ENCODE assay signal across 8 cellular contexts in the genomic region with DNA sequence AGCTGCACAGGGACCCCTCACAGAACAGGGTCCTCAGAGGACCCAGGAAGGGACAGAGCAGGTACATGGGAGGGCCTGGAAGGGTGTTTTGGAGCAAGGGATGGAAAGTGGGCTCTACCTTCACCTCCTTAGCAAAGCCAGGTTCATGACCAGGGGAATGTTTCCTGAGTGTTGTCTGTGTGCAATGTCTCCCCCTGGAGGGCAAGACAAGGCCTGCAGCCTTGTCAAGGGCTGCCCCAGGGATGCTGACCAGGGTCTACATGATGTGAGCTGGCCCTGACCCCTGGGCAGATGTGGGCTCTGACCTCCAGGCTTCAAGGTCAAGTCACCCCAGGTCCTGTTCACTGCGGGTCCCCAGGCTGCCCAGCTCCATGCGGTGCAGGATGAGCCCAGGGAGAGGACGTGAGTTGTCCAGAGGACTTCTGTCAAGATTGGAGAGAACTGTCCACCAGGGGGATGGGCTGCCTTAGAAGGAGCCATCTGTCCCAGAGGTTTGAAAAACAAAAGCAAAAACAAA. TPM values are rescaled to one million over a fixed set of nuclear protein-coding genes. Genes with fewer than 3 reads are reported as not detected.
A peak's percentile ranks its signal among the peaks of the same experiment; 100 is the strongest.
DNase-seq lines count a peak whose midpoint lies in the region; ATAC-seq and TF ChIP-seq lines count a peak whose summit lies in the region.

No MANE protein-coding gene starts in this region.

- TF ChIP-seq CTCF in fibroblast of pulmonary artery (IDR thresholded peaks at IDR 0.05; ENCODE audit: low read length, missing control alignments) = peak; percentile 96
- TF ChIP-seq CTCF in neural crest cell (conservative IDR thresholded peaks at IDR 0.05) = peak; percentile 89

- H3K9me3 ChIP-seq in BLaER1 treated with 17β-estradiol and CSF1 and Interleukin-3, amounts not matched to agents 10 nM and 100 nM (replicated peaks in 1 of 11) = no peaks in the 10 kb centered on the region
- no peaks in the 10 kb centered on the region for H3K9me3 ChIP-seq in GM23248 (ENCODE audit: low read depth)

- H3K27ac Mint-ChIP-seq in neural crest cell (ENCODE audit: unreplicated experiment) = peak overlapping the region; percentile 16
- peak overlapping the region; percentile 96 to 99 for H3K27ac Mint-ChIP-seq in stimulated activated naive CD8-positive, alpha-beta T cell treated with anti-CD3 and anti-CD28 coated beads, Interleukin-15, amount 100 ng/mL, for 72 hours

- H2AFZ ChIP-seq in GM23248 = no peak overlapping the region

- peak; percentile 85 for ATAC-seq in stimulated activated naive CD8-positive, alpha-beta T cell treated with anti-CD3 and anti-CD28 coated beads, Interleukin-15, amount 100 ng/mL, for 72 hours
- ATAC-seq in GM18519 (IDR thresholded peaks at IDR 0.05; ENCODE audit: low FRiP score, unreplicated experiment) = no peak

- peak overlapping the region in 7 of 10 experiments; percentile 54 to 74 (median 65); a peak in 14 of 20 replicates for H3K4me3 ChIP-seq in BLaER1 treated with 17β-estradiol and CSF1 and Interleukin-3, amounts not matched to agents 10 nM and 100 nM
- no peak overlapping the region for H3K4me3 ChIP-seq in GM23248
- no peak overlapping the region for H3K4me3 ChIP-seq in fibroblast of pulmonary artery (replicated peaks; ENCODE audit: low read depth, low read length)

- no peaks in the 10 kb centered on the region for H3K9me3 Mint-ChIP-seq in neural crest cell
- H3K9me3 Mint-ChIP-seq in stimulated activated naive CD8-positive, alpha-beta T cell treated with anti-CD3 and anti-CD28 coated beads, Interleukin-15, amount 100 ng/mL, for 72 hours = no peaks in the 10 kb centered on the region

- H3K27me3 Mint-ChIP-seq in neural crest cell (ENCODE audit: low read depth) = peaks cover 4% of the 10 kb centered on the region
- H3K27me3 Mint-ChIP-seq in stimulated activated naive CD8-positive, alpha-beta T cell treated with anti-CD3 and anti-CD28 coated beads, Interleukin-15, amount 100 ng/mL, for 72 hours = no peaks in the 10 kb centered on the region

- H4K20me1 ChIP-seq in BLaER1 treated with 17β-estradiol and CSF1 and Interleukin-3, amounts not matched to agents 10 nM and 100 nM = peaks cover 0 to 17% (median 3%) of the 10 kb centered on the region in 11 experiments; a peak in 11 of 22 replicates
- no peaks in the 10 kb centered on the region for H4K20me1 ChIP-seq in GM23248 (ENCODE audit: insufficient read depth)

- H3K9me2 ChIP-seq in GM23248 (ENCODE audit: insufficient read depth) = no peaks in the 10 kb centered on the region

- peaks cover 0 to 9% (median 0%) of the 10 kb centered on the region in 11 experiments; a peak in 1 of 22 replicates for H3K27me3 ChIP-seq in BLaER1 treated with 17β-estradiol and CSF1 and Interleukin-3, amounts not matched to agents 10 nM and 100 nM
- H3K27me3 ChIP-seq in GM23248 (replicated peaks; ENCODE audit: insufficient read depth) = peaks cover 13% of the 10 kb centered on the region; the same call in 1 of the 2 replicates

- H3K79me2 ChIP-seq in GM23248 (ENCODE audit: insufficient read depth) = no peaks in the 10 kb centered on the region

- DNase-seq in GM23248 (peak; percentile 54), NOMO-1 treated with DMSO at 0.1 percent for 48 hours (lab: John Stamatoyannopoulos, UW; ENCODE audit: unreplicated experiment) (peak; percentile 13), fibroblast of pulmonary artery (ENCODE audit: low read depth) (peak; percentile 73), neural crest cell (ENCODE audit: low read depth, low spot score) (peak; percentile 71)
- peak; percentile 80 to 84 for DNase-seq in activated T-cell treated with anti-CD3 and anti-CD28 coated beads, Interleukin-2, amount 50 U/mL, for 48 hours
- DNase-seq in stimulated activated naive CD8-positive, alpha-beta T cell treated with anti-CD3 and anti-CD28 coated beads, Interleukin-15, amount 100 ng/mL, for 72 hours = peak; percentile 72 to 73

- H3K4me1 ChIP-seq in BLaER1 treated with 17β-estradiol and CSF1 and Interleukin-3, amounts not matched to agents 10 nM and 100 nM = peaks cover 23 to 57% (median 51%) of the 10 kb centered on the region in 10 experiments
- no peaks in the 10 kb centered on the region for H3K4me1 ChIP-seq in GM23248 (ENCODE audit: insufficient read depth)

- in situ Hi-C loops in GM23248 (cut with MboI) = loop anchor here (10.0 kb wide), 1 partner anchor 75 kb away; no protein-coding TSS in a partner anchor

- H3F3A ChIP-seq in GM23248 (ENCODE audit: insufficient read depth) = no peaks in the 10 kb centered on the region

- 64% methylated on average over 3 of the region's 3 CpGs for WGBS in GM23248 (ENCODE audit: low coverage in 1 of 2, low lambda C conversion rate in 2 of 2, missing lambda C conversion rate in 2 of 2), 2 experiments

- H3K4me2 ChIP-seq in BLaER1 treated with 17β-estradiol and CSF1 and Interleukin-3, amounts not matched to agents 10 nM and 100 nM = peak overlapping the region; percentile 85 to 100 (median 93)
- H3K4me2 ChIP-seq in GM23248 (ENCODE audit: unreplicated experiment) = no peak overlapping the region

- peaks cover 0 to 29% (median 0%) of the 10 kb centered on the region in 11 experiments; a peak in 7 of 22 replicates for H3K36me3 ChIP-seq in BLaER1 treated with 17β-estradiol and CSF1 and Interleukin-3, amounts not matched to agents 10 nM and 100 nM
- H3K36me3 ChIP-seq in GM23248 (ENCODE audit: low read depth) = no peaks in the 10 kb centered on the region

- H3K4me3 Mint-ChIP-seq in neural crest cell = no peak overlapping the region
- H3K4me3 Mint-ChIP-seq in stimulated activated naive CD8-positive, alpha-beta T cell treated with anti-CD3 and anti-CD28 coated beads, Interleukin-15, amount 100 ng/mL, for 72 hours = peak overlapping the region; percentile 85 to 89

- H3K36me3 Mint-ChIP-seq in neural crest cell (ENCODE audit: low read depth) = no peaks in the 10 kb centered on the region

- H3K4me1 Mint-ChIP-seq in neural crest cell = peaks cover 4% of the 10 kb centered on the region
- H3K4me1 Mint-ChIP-seq in stimulated activated naive CD8-positive, alpha-beta T cell treated with anti-CD3 and anti-CD28 coated beads, Interleukin-15, amount 100 ng/mL, for 72 hours = peaks cover 37% of the 10 kb centered on the region

- H3K27ac ChIP-seq in BLaER1 treated with 17β-estradiol and CSF1 and Interleukin-3, amounts not matched to agents 10 nM and 100 nM = peak overlapping the region in 9 of 11 experiments; percentile 69 to 88 (median 81); a peak in 18 of 22 replicates
- no peak overlapping the region for H3K27ac ChIP-seq in GM23248

- peak overlapping the region in 9 of 11 experiments; percentile 68 to 81 (median 77); a peak in 16 of 22 replicates for H3K9ac ChIP-seq in BLaER1 treated with 17β-estradiol and CSF1 and Interleukin-3, amounts not matched to agents 10 nM and 100 nM
- no peak overlapping the region for H3K9ac ChIP-seq in GM23248

RNA-seq across cellular contexts. Expression of a gene that starts 1.0 kb away (rescaled TPM):
- total RNA-seq in GM23248 (2014; rRNA removed; shearing (Covaris generic)) = not detected in 2 replicates
- not detected in 2 replicates for polyA plus RNA-seq in GM23248 (2016; fragmentation: Nextera tagmentation; extraction: Ambion mirVana)
- not detected in 2 replicates for total RNA-seq in neural crest cell

Comparison
In these comparisons a context has a peak if more than half of its experiments do, and no peak if none do; other contexts are left out.
1. H3K4me3 ChIP-seq: peak in BLaER1 treated with 17β-estradiol and CSF1 and Interleukin-3, amounts not matched to agents 10 nM and 100 nM (7 of 10); none in GM23248 (single experiment) and fibroblast of pulmonary artery (single experiment).
2. DNase-seq: peak in every context shown above with its lines; median percentile 82 in activated T-cell treated with anti-CD3 and anti-CD28 coated beads, Interleukin-2, amount 50 U/mL, for 48 hours; 73 in fibroblast of pulmonary artery; 72 in stimulated activated naive CD8-positive, alpha-beta T cell treated with anti-CD3 and anti-CD28 coated beads, Interleukin-15, amount 100 ng/mL, for 72 hours; 71 in neural crest cell; 54 in GM23248; 13 in NOMO-1 treated with DMSO at 0.1 percent for 48 hours.